31 cellular contexts compared by ENCODE assay signal in the genomic region with DNA sequence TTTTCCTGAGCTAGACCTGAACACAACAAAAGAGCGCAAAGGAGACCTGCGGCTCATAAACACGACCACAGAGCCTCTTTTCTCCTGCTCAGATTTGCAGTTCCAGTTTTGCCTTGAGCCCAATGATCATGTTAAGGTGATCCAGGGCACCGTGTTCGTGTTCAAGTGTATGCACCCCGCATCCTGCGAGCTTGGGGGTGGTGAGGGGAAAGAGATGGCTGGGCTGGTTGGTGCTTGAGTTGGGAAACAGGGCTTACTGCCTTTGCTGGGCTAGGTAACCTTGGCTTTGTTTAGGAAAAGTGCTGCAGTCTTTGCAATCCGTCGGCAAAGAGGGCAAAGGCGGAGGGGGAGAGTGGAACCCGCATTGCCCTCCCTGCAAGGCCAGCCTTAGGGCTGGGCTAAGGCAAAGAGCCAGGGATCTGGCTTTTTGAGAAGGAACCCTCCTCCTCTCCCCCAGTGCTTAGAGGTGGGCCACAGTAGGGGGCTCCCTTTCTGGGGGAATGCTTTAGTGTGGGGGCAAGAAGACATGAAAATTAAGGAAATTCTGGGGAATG. TPM values are rescaled to one million over a fixed set of nuclear protein-coding genes. Genes with fewer than 3 reads are reported as not detected.
DNase-seq lines count a peak whose midpoint lies in the region; ATAC-seq, FAIRE-seq and TF ChIP-seq lines count a peak whose summit lies in the region.
"Had no signal": no experiment of that assay in that cellular context is flagged by ENCODE, and none has a peak within 500 bp of the region (broad histone marks: within the 10 kb centered on the region; RNA-seq: fewer than 3 reads in every experiment).

No MANE protein-coding gene starts in this region.

- H3K36me3 ChIP-seq in HEK293 (ENCODE audit: control insufficient read depth in 2 of 2, insufficient read depth in 1 of 2, low read length in 2 of 2) (peaks cover 14 to 99% of the 10 kb centered on the region in 2 experiments; a peak in 2 of 3 replicates), SK-N-MC (ENCODE audit: insufficient read depth, low read length) (peaks cover 61% of the 10 kb centered on the region), suprapubic skin (no peaks in the 10 kb centered on the region)
- H3K36me3 ChIP-seq: lower lobe of right lung, right lobe of liver had no signal

- no peak overlapping the region for H3K9ac ChIP-seq in SK-N-MC (ENCODE audit: insufficient read length)

- WGBS in suprapubic skin: 40% methylated on average over 11 of the region's 11 CpGs

- peaks cover 0 to 9% (median 6%) of the 10 kb centered on the region in 3 donors for H3K36me3 Mint-ChIP-seq in immature natural killer cell

- peak overlapping the region; percentile 34; the same call in 1 of the 2 replicates for H3K27ac ChIP-seq in HEK293 (ENCODE audit: extremely low read depth, low read depth, low read length)
- H3K27ac ChIP-seq in SK-N-MC: peak overlapping the region; percentile 10; the same call in 1 of the 2 replicates
- no peak overlapping the region for H3K27ac ChIP-seq in suprapubic skin
- H3K27ac ChIP-seq: lower lobe of right lung, right lobe of liver, VCaP had no signal

- H3K27ac Mint-ChIP-seq in immature natural killer cell: no peak overlapping the region
- H3K27ac Mint-ChIP-seq: activated CD4-positive, alpha-beta T cell treated with anti-CD3 and anti-CD28 coated beads, Interleukin-2, amount 10 ng/mL, durations not matched to agents 24 days and 14 days; CD4-positive, alpha-beta T cell; dendritic cell treated with granulocyte-macrophage colony-stimulating factor and Interleukin-4, amounts not matched to agents 40 ng/mL and 50 ng/mL, for 4 days; GM23338; stimulated activated naive B cell treated with anti-CD40 and anti-IgM and Interleukin-4, amounts not matched to agents 10 μg/mL and 1 μg/mL and 100 μg/mL, for 72 hours; T-helper 2 cell treated with Interferon-gamma antibody and Interleukin-4, amounts not matched to agents 5 μg/mL and 100 μg/mL, for 36 hours had no signal

- peaks cover 6% of the 10 kb centered on the region in 2 donors for H3K4me1 Mint-ChIP-seq in immature natural killer cell

- H3K4me3 ChIP-seq in HEK293 (ENCODE audit: low read depth, low read length) (no peak overlapping the region), SK-N-MC (no peak overlapping the region), suprapubic skin (peak overlapping the region; percentile 35)
- H3K4me3 ChIP-seq: GM23338, lower lobe of right lung, mucosa of descending colon, right lobe of liver had no signal

- no peak for ATAC-seq in HG02938 (IDR thresholded peaks at IDR 0.05; ENCODE audit: unreplicated experiment)
- ATAC-seq: GM23338; lower lobe of right lung; mucosa of descending colon; right lobe of liver; stimulated activated naive B cell treated with anti-CD40 and anti-IgM and Interleukin-4, amounts not matched to agents 10 μg/mL and 1 μg/mL and 100 μg/mL, for 72 hours had no signal

- TF ChIP-seq CTCF in HEK293 (tag by site-specific recombination; IDR thresholded peaks at IDR 0.05): no peak
- no peak for TF ChIP-seq CTCF in suprapubic skin (IDR thresholded peaks at IDR 0.05)

- DNase-seq in SK-N-MC (ENCODE audit: low read depth, low spot score) (no peak), immature natural killer cell (no peak), suprapubic skin (ENCODE audit: low spot score in 2 of 2) (peak in 1 of 2 donors; percentile 40), frontal cortex (ENCODE audit: low spot score in 2 of 2) (no peak), GM19238 (ENCODE audit: insufficient read length, low spot score) (no peak), OCI-M1 (lab: John Stamatoyannopoulos, UW) (no peak)
- DNase-seq: activated CD4-positive, alpha-beta T cell treated with anti-CD3 and anti-CD28 coated beads, Interleukin-2, amount 10 ng/mL, durations not matched to agents 24 days and 14 days; activated effector memory CD4-positive, alpha-beta T cell treated with anti-CD3 and anti-CD28 coated beads, Interleukin-2, amount 50 U/mL, for 16 hours; activated T-cell treated with anti-CD3 and anti-CD28 coated beads, Interleukin-2, amount 50 U/mL, for 1 hour; CD4-positive, alpha-beta T cell; lower lobe of right lung; NCI-H1105; NCI-H2029; NCI-H226; NCI-H774; right lobe of liver; stimulated activated CD4-positive, alpha-beta T cell treated with anti-CD3 and anti-CD28 coated beads, Interleukin-12 subunit alpha, Interleukin-12 subunit beta, amount 100 ng/mL, for 4 hours; stimulated activated naive B cell treated with anti-CD40 and anti-IgM and Interleukin-4, amounts not matched to agents 10 μg/mL and 1 μg/mL and 100 μg/mL, for 72 hours had no signal

- H3K4me3 Mint-ChIP-seq in immature natural killer cell: peak overlapping the region in 3 of 5 donors; percentile 8 to 75 (median 25)
- H3K4me3 Mint-ChIP-seq: CD4-positive, alpha-beta T cell; dendritic cell treated with granulocyte-macrophage colony-stimulating factor and Interleukin-4, amounts not matched to agents 40 ng/mL and 50 ng/mL, for 4 days; GM23338; stimulated activated naive B cell treated with anti-CD40 and anti-IgM and Interleukin-4, amounts not matched to agents 10 μg/mL and 1 μg/mL and 100 μg/mL, for 72 hours; T-helper 2 cell treated with Interferon-gamma antibody and Interleukin-4, amounts not matched to agents 5 μg/mL and 100 μg/mL, for 36 hours had no signal

- peaks cover 49 to 72% (median 63%) of the 10 kb centered on the region in 3 donors for H3K27me3 Mint-ChIP-seq in immature natural killer cell (ENCODE audit: low read depth in 3 of 3)

- CTCF ChIA-PET in HEK293 (lab: Yijun Ruan, JAX): interaction anchor here (0.6 to 1.0 kb wide), 3 partner anchors 9 to 700 kb away, joined by 3 to 4 read pairs (median 3); no protein-coding TSS in a partner anchor

- no peak for TF ChIP-seq EP300 in suprapubic skin (IDR thresholded peaks at IDR 0.05)

- TF ChIP-seq POLR2A in suprapubic skin (IDR thresholded peaks at IDR 0.05): no peak

- POLR2A ChIA-PET in HEK293 (lab: Yijun Ruan, JAX): no interaction called here

- H3K4me1 ChIP-seq in HEK293 (ENCODE audit: control insufficient read depth, insufficient read depth, low read length): no peaks in the 10 kb centered on the region
- peaks cover 26% of the 10 kb centered on the region for H3K4me1 ChIP-seq in suprapubic skin

- peaks cover 3 to 38% (median 4%) of the 10 kb centered on the region in 6 donors for H3K9me3 Mint-ChIP-seq in immature natural killer cell
- H3K9me3 Mint-ChIP-seq: CD4-positive, alpha-beta T cell; central memory CD8-positive, alpha-beta T cell; dendritic cell treated with granulocyte-macrophage colony-stimulating factor and Interleukin-4, amounts not matched to agents 40 ng/mL and 50 ng/mL, for 4 days; T-helper 2 cell treated with Interferon-gamma antibody and Interleukin-4, amounts not matched to agents 5 μg/mL and 100 μg/mL, for 36 hours had no signal

- H3K27me3 ChIP-seq in suprapubic skin: peaks cover 100% of the 10 kb centered on the region

- FAIRE-seq in frontal cortex (lab: Jason Lieb, UNC): no peak
- FAIRE-seq: D721Med, GM12891 had no signal

- H3K9me3 ChIP-seq in HEK293 (ENCODE audit: control insufficient read depth, insufficient read depth, low read depth, low read length): no peaks in the 10 kb centered on the region
- H3K9me3 ChIP-seq in SK-N-MC (ENCODE audit: low read depth, low read length): no peaks in the 10 kb centered on the region
- no peaks in the 10 kb centered on the region for H3K9me3 ChIP-seq in suprapubic skin
- H3K9me3 ChIP-seq: lower lobe of right lung, mucosa of descending colon, right lobe of liver had no signal

TF ChIP-seq in HEK293, 187 proteins besides CTCF, POLR2A, EP300 and RAD21 (continues in another document):
- TF ChIP-seq, protein P1, sequence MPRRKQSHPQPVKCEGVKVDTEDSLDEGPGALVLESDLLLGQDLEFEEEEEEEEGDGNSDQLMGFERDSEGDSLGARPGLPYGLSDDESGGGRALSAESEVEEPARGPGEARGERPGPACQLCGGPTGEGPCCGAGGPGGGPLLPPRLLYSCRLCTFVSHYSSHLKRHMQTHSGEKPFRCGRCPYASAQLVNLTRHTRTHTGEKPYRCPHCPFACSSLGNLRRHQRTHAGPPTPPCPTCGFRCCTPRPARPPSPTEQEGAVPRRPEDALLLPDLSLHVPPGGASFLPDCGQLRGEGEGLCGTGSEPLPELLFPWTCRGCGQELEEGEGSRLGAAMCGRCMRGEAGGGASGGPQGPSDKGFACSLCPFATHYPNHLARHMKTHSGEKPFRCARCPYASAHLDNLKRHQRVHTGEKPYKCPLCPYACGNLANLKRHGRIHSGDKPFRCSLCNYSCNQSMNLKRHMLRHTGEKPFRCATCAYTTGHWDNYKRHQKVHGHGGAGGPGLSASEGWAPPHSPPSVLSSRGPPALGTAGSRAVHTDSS (tag by site-specific recombination; IDR thresholded peaks at IDR 0.05): no peak

RNA-seq across cellular contexts. Expression of a gene that starts 1.3 kb away (rescaled TPM):
- not detected for polyA plus RNA-seq in immature natural killer cell
- under 1 TPM in 2 of 4 donors, not detected in 2; 0.56 to 0.59 TPM for total RNA-seq in suprapubic skin
- total RNA-seq in frontal cortex: not detected
- total RNA-seq: activated CD4-positive, alpha-beta T cell treated with anti-CD3 and anti-CD28 coated beads, Interleukin-2, amount 10 ng/mL, durations not matched to agents 24 days and 14 days; activated CD8-positive, alpha-beta memory T cell treated with anti-CD3 and anti-CD28 coated beads for 36 hours; CD4-positive, alpha-beta T cell; GM23338; lower lobe of right lung; OCI-LY7; progenitor cell of endocrine pancreas; right lobe of liver had no signal
- polyA plus RNA-seq: GM23338 had no signal

RNA-seq across cellular contexts. Expression of a gene that starts 4.6 kb away (rescaled TPM):
- not detected for polyA plus RNA-seq in immature natural killer cell
- total RNA-seq in suprapubic skin: 1 to 10 TPM in 2 of 4 donors, under 1 TPM in 1, not detected in 1; 0.26 to 3.1 (median 2.6) TPM
- total RNA-seq in frontal cortex: not detected
- total RNA-seq: activated CD4-positive, alpha-beta T cell treated with anti-CD3 and anti-CD28 coated beads, Interleukin-2, amount 10 ng/mL, durations not matched to agents 24 days and 14 days; activated CD8-positive, alpha-beta memory T cell treated with anti-CD3 and anti-CD28 coated beads for 36 hours; CD4-positive, alpha-beta T cell; GM23338; OCI-LY7; progenitor cell of endocrine pancreas had no signal
- polyA plus RNA-seq: GM23338 had no signal

RNA-seq across cellular contexts. Expression of a gene that starts 10.8 kb away (rescaled TPM):
- not detected for polyA plus RNA-seq in immature natural killer cell
- total RNA-seq in suprapubic skin (not detected), frontal cortex (not detected)
- total RNA-seq: activated CD4-positive, alpha-beta T cell treated with anti-CD3 and anti-CD28 coated beads, Interleukin-2, amount 10 ng/mL, durations not matched to agents 24 days and 14 days; activated CD8-positive, alpha-beta memory T cell treated with anti-CD3 and anti-CD28 coated beads for 36 hours; CD4-positive, alpha-beta T cell; GM23338; lower lobe of right lung; OCI-LY7; progenitor cell of endocrine pancreas; right lobe of liver had no signal
- polyA plus RNA-seq: GM23338 had no signal

RNA-seq across cellular contexts. Expression of a gene that starts 11.6 kb away (rescaled TPM):
- polyA plus RNA-seq in immature natural killer cell: not detected
- 1 to 10 TPM; 1.4 to 6.0 (median 2.6) TPM for total RNA-seq in suprapubic skin
- total RNA-seq in frontal cortex: not detected
- total RNA-seq: activated CD4-positive, alpha-beta T cell treated with anti-CD3 and anti-CD28 coated beads, Interleukin-2, amount 10 ng/mL, durations not matched to agents 24 days and 14 days; activated CD8-positive, alpha-beta memory T cell treated with anti-CD3 and anti-CD28 coated beads for 36 hours; CD4-positive, alpha-beta T cell; GM23338; OCI-LY7; progenitor cell of endocrine pancreas had no signal
- polyA plus RNA-seq: GM23338 had no signal

RNA-seq across cellular contexts. Expression of a gene that starts 18.3 kb away (rescaled TPM):
- polyA plus RNA-seq in immature natural killer cell: not detected
- total RNA-seq in suprapubic skin (not detected), frontal cortex (not detected)
- total RNA-seq: activated CD4-positive, alpha-beta T cell treated with anti-CD3 and anti-CD28 coated beads, Interleukin-2, amount 10 ng/mL, durations not matched to agents 24 days and 14 days; activated CD8-positive, alpha-beta memory T cell treated with anti-CD3 and anti-CD28 coated beads for 36 hours; CD4-positive, alpha-beta T cell; GM23338; lower lobe of right lung; mucosa of descending colon; progenitor cell of endocrine pancreas; right lobe of liver had no signal
- polyA plus RNA-seq: GM23338 had no signal
